16 cellular contexts compared by ENCODE assay signal in genomic region chr1:155295183-155295941, GRCh38. TPM values are rescaled to one million over a fixed set of nuclear protein-coding genes. Genes with fewer than 3 reads are reported as not detected.
DNase-seq lines count a peak whose midpoint lies in the region; ATAC-seq, FAIRE-seq and TF ChIP-seq lines count a peak whose summit lies in the region.
"Had no signal": no experiment of that assay in that cellular context is flagged by ENCODE, and none has a peak within 500 bp of the region (broad histone marks: within the 10 kb centered on the region; RNA-seq: fewer than 3 reads in every experiment).

No MANE protein-coding gene starts in this region.

- CTCF ChIA-PET in MCF 10A (lab: Yijun Ruan, JAX), result interaction anchor here (0.7 to 1.2 kb wide), 3 partner anchors 16 to 805 kb away, joined by 3 read pairs; no protein-coding TSS in a partner anchor
- CTCF ChIA-PET in endothelial cell of umbilical vein (lab: Charles Lee), result interaction anchor here (1.2 kb wide), 1 partner anchor 9 kb away, joined by 3 read pairs; no protein-coding TSS in a partner anchor

- TF ChIP-seq POLR2A in breast epithelium (IDR thresholded peaks at IDR 0.05), result no peak
- TF ChIP-seq POLR2A in endothelial cell of umbilical vein (IDR thresholded peaks at IDR 0.05; ENCODE audit: low read depth, low read length), result no peak
- TF ChIP-seq POLR2A in testis (IDR thresholded peaks at IDR 0.05), result no peak

- no peaks in the 10 kb centered on the region for H4K20me1 ChIP-seq in endothelial cell of umbilical vein (replicated peaks; ENCODE audit: control insufficient read depth, extremely low read depth, insufficient read depth, low read length)

- no peaks in the 10 kb centered on the region for H3K9me3 Mint-ChIP-seq in MCF 10A (ENCODE audit: unreplicated experiment)

- ATAC-seq in mucosa of descending colon, result peak; percentile 61

- H3K4me1 ChIP-seq in breast epithelium, result no peaks in the 10 kb centered on the region
- H3K4me1 ChIP-seq in endothelial cell of umbilical vein (ENCODE audit: control insufficient read depth, extremely low read depth, insufficient read depth, low read length), result no peaks in the 10 kb centered on the region
- peaks cover 6% of the 10 kb centered on the region for H3K4me1 ChIP-seq in mucosa of descending colon (ENCODE audit: low read depth)
- no peaks in the 10 kb centered on the region for H3K4me1 ChIP-seq in testis

- H3K79me2 ChIP-seq in endothelial cell of umbilical vein (ENCODE audit: control insufficient read depth, insufficient read depth, low read length), result no peaks in the 10 kb centered on the region

- no peak for TF ChIP-seq CTCF in breast epithelium (IDR thresholded peaks at IDR 0.05)
- TF ChIP-seq CTCF in MCF 10A (IDR thresholded peaks at IDR 0.05; ENCODE audit: unreplicated experiment), result no peak
- TF ChIP-seq CTCF in endothelial cell of umbilical vein (IDR thresholded peaks at IDR 0.05; ENCODE audit: extremely low read depth in 1 of 2, insufficient read depth in 1 of 2, low read depth in 1 of 2, low read length in 2 of 2), result no peak
- TF ChIP-seq CTCF in mucosa of descending colon (IDR thresholded peaks at IDR 0.05), result no peak
- TF ChIP-seq CTCF in testis (IDR thresholded peaks at IDR 0.05), result no peak

- no peaks in the 10 kb centered on the region for H3K4me1 Mint-ChIP-seq in MCF 10A (ENCODE audit: insufficient read depth, unreplicated experiment)

- no peaks in the 10 kb centered on the region for H3K36me3 Mint-ChIP-seq in MCF 10A (ENCODE audit: insufficient read depth, unreplicated experiment)
- H3K36me3 Mint-ChIP-seq: naive B cell had no signal

- no peaks in the 10 kb centered on the region for H3K9me1 ChIP-seq in endothelial cell of umbilical vein (replicated peaks; ENCODE audit: control insufficient read depth, extremely low read depth, insufficient read depth, low read length)

- H3K27me3 ChIP-seq in breast epithelium (peaks cover 0 to 26% of the 10 kb centered on the region in 2 donors), endothelial cell of umbilical vein (ENCODE audit: control insufficient read depth in 2 of 2, insufficient read depth in 2 of 2, low read length in 2 of 2) (peaks cover 36 to 40% of the 10 kb centered on the region in 2 experiments), testis (no peaks in the 10 kb centered on the region)
- H3K27me3 ChIP-seq: right lobe of liver had no signal

- no peak overlapping the region for H3K9ac ChIP-seq in endothelial cell of umbilical vein (replicated peaks; ENCODE audit: extremely low read depth, insufficient read depth, low read length)

- intact Hi-C loops in breast epithelium (cut with DNase I; ENCODE audit: low total_unique reads), result no loop called here
- intact Hi-C loops in MCF 10A (cut with micrococcal nuclease), result no loop called here
- intact Hi-C loops in endothelial cell of umbilical vein (cut with micrococcal nuclease), result no loop called here
- intact Hi-C loops in mucosa of descending colon (cut with DNase I, micrococcal nuclease), result no loop called here
- intact Hi-C loops in testis (cut with DNase I; ENCODE audit: low total_unique reads), result no loop called here

- FAIRE-seq in endothelial cell of umbilical vein (lab: Jason Lieb, UNC), result no peak

- dilution Hi-C loops in endothelial cell of umbilical vein (cut with MboI; ENCODE audit: extremely low pct_ligation_motif_present, low sequenced_read_pairs), result no loop called here

- H3K27me3 Mint-ChIP-seq in MCF 10A (ENCODE audit: insufficient read depth, unreplicated experiment), result peaks cover 34% of the 10 kb centered on the region

- no peak overlapping the region for H3K4me2 ChIP-seq in endothelial cell of umbilical vein (ENCODE audit: insufficient read depth, low read length)

- no peak overlapping the region for H2AFZ ChIP-seq in endothelial cell of umbilical vein (ENCODE audit: low read depth, low read length)

- POLR2A ChIA-PET in MCF 10A (lab: Yijun Ruan, JAX) (no interaction called here), endothelial cell of umbilical vein (lab: Charles Lee) (no interaction called here)

- no peak overlapping the region for H3K27ac Mint-ChIP-seq in MCF 10A (ENCODE audit: low read depth, unreplicated experiment)
- H3K27ac Mint-ChIP-seq: naive B cell had no signal

- no peaks in the 10 kb centered on the region for H3K9me3 ChIP-seq in breast epithelium
- H3K9me3 ChIP-seq in endothelial cell of umbilical vein (replicated peaks; ENCODE audit: control insufficient read depth, insufficient read depth, low read length), result no peaks in the 10 kb centered on the region
- H3K9me3 ChIP-seq in mucosa of descending colon, result no peaks in the 10 kb centered on the region
- H3K9me3 ChIP-seq in testis, result no peaks in the 10 kb centered on the region
- H3K9me3 ChIP-seq: right lobe of liver had no signal

- 9 to 11% methylated on average over 14 to 44 of the region's 47 CpGs for WGBS in testis, 2 donors

- H3K4me3 ChIP-seq in breast epithelium (peak overlapping the region in 2 of 3 donors; percentile 10 to 49), endothelial cell of umbilical vein (replicated peaks in 1 of 3; ENCODE audit: insufficient read depth in 1 of 3, low read depth in 1 of 3, low read length in 3 of 3) (no peak overlapping the region), mucosa of descending colon (no peak overlapping the region), testis (peak overlapping the region; percentile 5 to 9)
- H3K4me3 ChIP-seq: right lobe of liver had no signal

- no peaks in the 10 kb centered on the region for H3K36me3 ChIP-seq in breast epithelium
- no peaks in the 10 kb centered on the region for H3K36me3 ChIP-seq in endothelial cell of umbilical vein (ENCODE audit: control insufficient read depth in 2 of 2, extremely low read depth in 1 of 2, insufficient read depth in 2 of 2, low read length in 2 of 2)
- H3K36me3 ChIP-seq in mucosa of descending colon (ENCODE audit: low read depth), result no peaks in the 10 kb centered on the region
- H3K36me3 ChIP-seq in testis (ENCODE audit: low read depth, missing control alignments), result no peaks in the 10 kb centered on the region

- no peak overlapping the region for H3K27ac ChIP-seq in breast epithelium
- no peak overlapping the region for H3K27ac ChIP-seq in endothelial cell of umbilical vein (ENCODE audit: insufficient read depth, low read depth, low read length)
- no peak overlapping the region for H3K27ac ChIP-seq in testis
- H3K27ac ChIP-seq: right lobe of liver had no signal

- BruUV-seq in MCF 10A (replicated peaks; lab: Mats Ljungman, UMichigan) (no TSS peak), endothelial cell of umbilical vein (replicated peaks; lab: Mats Ljungman, UMichigan) (no TSS peak)

- DNase-seq in breast epithelium (ENCODE audit: low spot score in 2 of 2) (no peak), MCF 10A (ENCODE audit: unreplicated experiment) (no peak), endothelial cell of umbilical vein (ENCODE audit: low read depth, low spot score) (no peak), mucosa of descending colon (no peak), testis (no peak), SIG-M5 (lab: John Stamatoyannopoulos, UW) (no peak), SKM-1 treated with dmso at 0.1 percent for 144 hours (lab: John Stamatoyannopoulos, UW; ENCODE audit: unreplicated experiment) (no peak)
- DNase-seq in activated CD8-positive, alpha-beta memory T cell treated with anti-CD3 and anti-CD28 coated beads, Interleukin-2, amount 50 U/mL, for 48 hours, result no peak
- DNase-seq: ACHN, activated T-cell treated with anti-CD3 and anti-CD28 coated beads for 4 hours, COR-L47, islet precursor cell, naive B cell, NCI-H446, OCI-M1, right lobe of liver had no signal

- no peak overlapping the region for H3K4me3 Mint-ChIP-seq in MCF 10A (ENCODE audit: unreplicated experiment)

RNA-seq across cellular contexts. Expression of gene PKLR, which starts 5.9 kb away (rescaled TPM):
- under 1 TPM in 1 of 3 donors, not detected in 2; 0.33 TPM for total RNA-seq in breast epithelium
- total RNA-seq in MCF 10A (2022), result not detected in 2 replicates
- total RNA-seq in endothelial cell of umbilical vein, result not detected in 2 replicates
- 0.03 TPM in 1 of 2 replicates, not detected in the other for polyA plus RNA-seq in endothelial cell of umbilical vein
- 0.03 TPM in 1 of 2 replicates, not detected in the other for polyA plus RNA-seq in endothelial cell of umbilical vein (2011; cell fraction: cytosol; rRNA removed)
- 0.06 TPM in 1 of 2 replicates, not detected in the other for polyA plus RNA-seq in endothelial cell of umbilical vein (2011; cell fraction: nucleus; rRNA removed)
- not detected in 2 replicates for polyA plus RNA-seq in endothelial cell of umbilical vein (2012)
- polyA minus RNA-seq in endothelial cell of umbilical vein, result 0.38 and 0.92 TPM in 2 replicates
- polyA minus RNA-seq in endothelial cell of umbilical vein (2011; cell fraction: cytosol; rRNA and poly(A)+ RNA removed), result not detected
- polyA minus RNA-seq in endothelial cell of umbilical vein (2011; cell fraction: nucleus; rRNA and poly(A)+ RNA removed), result not detected in 2 replicates
- total RNA-seq in mucosa of descending colon, result 1 to 10 TPM in 2 of 3 donors, under 1 TPM in 1; 0.63 to 2.0 (median 1.5) TPM
- total RNA-seq in testis, result under 1 TPM; 0.25 to 0.87 TPM
- polyA plus RNA-seq in testis (ENCODE audit: insufficient read depth, low read depth, low replicate concordance), result 2.0 TPM

RNA-seq across cellular contexts. Expression of gene FDPS, which starts 13.3 kb away (rescaled TPM):
- total RNA-seq in breast epithelium, result 100 to 1,000 TPM in 1 of 3 donors, 10 to 100 TPM in 2; 84.2 to 102 (median 93.1) TPM
- 176 and 264 TPM in 2 replicates for total RNA-seq in MCF 10A (2022)
- total RNA-seq in endothelial cell of umbilical vein, result 630 and 670 TPM in 2 replicates
- polyA plus RNA-seq in endothelial cell of umbilical vein, result 508 and 646 TPM in 2 replicates
- polyA plus RNA-seq in endothelial cell of umbilical vein (2011; cell fraction: cytosol; rRNA removed), result 568 and 670 TPM in 2 replicates
- polyA plus RNA-seq in endothelial cell of umbilical vein (2011; cell fraction: nucleus; rRNA removed), result 704 and 769 TPM in 2 replicates
- 262 and 386 TPM in 2 replicates for polyA plus RNA-seq in endothelial cell of umbilical vein (2012)
- polyA minus RNA-seq in endothelial cell of umbilical vein, result 391 and 440 TPM in 2 replicates
- 172 TPM for polyA minus RNA-seq in endothelial cell of umbilical vein (2011; cell fraction: cytosol; rRNA and poly(A)+ RNA removed)
- polyA minus RNA-seq in endothelial cell of umbilical vein (2011; cell fraction: nucleus; rRNA and poly(A)+ RNA removed), result 124 and 150 TPM in 2 replicates
- total RNA-seq in mucosa of descending colon, result 100 to 1,000 TPM; 130 to 244 (median 222) TPM
- total RNA-seq in testis, result 10 to 100 TPM; 51.6 to 81.6 TPM
- 127 TPM for polyA plus RNA-seq in testis (ENCODE audit: insufficient read depth, low read depth, low replicate concordance)

RNA-seq across cellular contexts. Expression of gene HCN3, which starts 18.1 kb away (rescaled TPM):
- 1 to 10 TPM; 1.3 to 2.3 (median 2.3) TPM for total RNA-seq in breast epithelium
- 2.5 and 4.3 TPM in 2 replicates for total RNA-seq in MCF 10A (2022)
- total RNA-seq in endothelial cell of umbilical vein, result 1.8 and 3.3 TPM in 2 replicates
- 4.1 and 4.6 TPM in 2 replicates for polyA plus RNA-seq in endothelial cell of umbilical vein
- 1.3 and 2.7 TPM in 2 replicates for polyA plus RNA-seq in endothelial cell of umbilical vein (2011; cell fraction: cytosol; rRNA removed)
- polyA plus RNA-seq in endothelial cell of umbilical vein (2011; cell fraction: nucleus; rRNA removed), result 19.7 and 30.1 TPM in 2 replicates
- 1.5 and 1.6 TPM in 2 replicates for polyA plus RNA-seq in endothelial cell of umbilical vein (2012)
- polyA minus RNA-seq in endothelial cell of umbilical vein, result 2.8 and 4.9 TPM in 2 replicates
- 4.5 TPM for polyA minus RNA-seq in endothelial cell of umbilical vein (2011; cell fraction: cytosol; rRNA and poly(A)+ RNA removed)
- 3.3 and 3.5 TPM in 2 replicates for polyA minus RNA-seq in endothelial cell of umbilical vein (2011; cell fraction: nucleus; rRNA and poly(A)+ RNA removed)
- 10 to 100 TPM; 10.3 to 15.6 (median 10.8) TPM for total RNA-seq in mucosa of descending colon
- total RNA-seq in testis, result 1 to 10 TPM; 3.5 to 3.8 TPM
- 2.2 TPM for polyA plus RNA-seq in testis (ENCODE audit: insufficient read depth, low read depth, low replicate concordance)

RNA-seq across cellular contexts. Expression of gene CLK2, which starts 22.1 kb away (rescaled TPM):
- 10 to 100 TPM; 29.1 to 53.4 (median 48.7) TPM for total RNA-seq in breast epithelium
- total RNA-seq in MCF 10A (2022), result 78.6 and 82.3 TPM in 2 replicates
- 61.7 and 69.1 TPM in 2 replicates for total RNA-seq in endothelial cell of umbilical vein
- 80.9 and 84.8 TPM in 2 replicates for polyA plus RNA-seq in endothelial cell of umbilical vein
- 24.4 and 27.0 TPM in 2 replicates for polyA plus RNA-seq in endothelial cell of umbilical vein (2011; cell fraction: cytosol; rRNA removed)
- polyA plus RNA-seq in endothelial cell of umbilical vein (2011; cell fraction: nucleus; rRNA removed), result 560 and 582 TPM in 2 replicates
- 32.4 and 34.0 TPM in 2 replicates for polyA plus RNA-seq in endothelial cell of umbilical vein (2012)
- 83.6 and 98.2 TPM in 2 replicates for polyA minus RNA-seq in endothelial cell of umbilical vein
- polyA minus RNA-seq in endothelial cell of umbilical vein (2011; cell fraction: cytosol; rRNA and poly(A)+ RNA removed), result 24.1 TPM
- polyA minus RNA-seq in endothelial cell of umbilical vein (2011; cell fraction: nucleus; rRNA and poly(A)+ RNA removed), result 100 and 109 TPM in 2 replicates
- total RNA-seq in mucosa of descending colon, result 10 to 100 TPM; 43.7 to 51.7 (median 47.8) TPM
- total RNA-seq in testis, result 10 to 100 TPM; 52.8 to 54.1 TPM
- polyA plus RNA-seq in testis (ENCODE audit: insufficient read depth, low read depth, low replicate concordance), result 37.0 TPM

RNA-seq across cellular contexts. Expression of gene RUSC1, which starts 25.3 kb away (rescaled TPM):
- total RNA-seq in breast epithelium (10 to 100 TPM; 14.1 to 22.4 (median 14.4) TPM), MCF 10A (2022) (18.6 and 19.5 TPM in 2 replicates), endothelial cell of umbilical vein (40.3 and 42.4 TPM in 2 replicates), mucosa of descending colon (10 to 100 TPM; 58.9 to 79.4 (median 60.6) TPM), testis (10 to 100 TPM; 13.9 to 14.9 TPM)
- polyA plus RNA-seq in endothelial cell of umbilical vein (46.6 and 63.3 TPM in 2 replicates), testis (ENCODE audit: insufficient read depth, low read depth, low replicate concordance) (10.8 TPM)
- 29.3 and 36.9 TPM in 2 replicates for polyA plus RNA-seq in endothelial cell of umbilical vein (2011; cell fraction: cytosol; rRNA removed)
- polyA plus RNA-seq in endothelial cell of umbilical vein (2011; cell fraction: nucleus; rRNA removed), result 80.2 and 87.8 TPM in 2 replicates
- polyA plus RNA-seq in endothelial cell of umbilical vein (2012), result 31.1 and 31.4 TPM in 2 replicates
- 22.0 and 25.6 TPM in 2 replicates for polyA minus RNA-seq in endothelial cell of umbilical vein
- 40.5 TPM for polyA minus RNA-seq in endothelial cell of umbilical vein (2011; cell fraction: cytosol; rRNA and poly(A)+ RNA removed)
- polyA minus RNA-seq in endothelial cell of umbilical vein (2011; cell fraction: nucleus; rRNA and poly(A)+ RNA removed), result 12.3 and 16.7 TPM in 2 replicates

Comparison
In these comparisons a context has a peak if more than half of its experiments do, and no peak if none do; other contexts are left out.
1. H3K4me3 ChIP-seq: peak in breast epithelium (2 of 3) and testis (2 of 2); none in endothelial cell of umbilical vein (0 of 3) and mucosa of descending colon (single experiment).